In the genomic region with DNA sequence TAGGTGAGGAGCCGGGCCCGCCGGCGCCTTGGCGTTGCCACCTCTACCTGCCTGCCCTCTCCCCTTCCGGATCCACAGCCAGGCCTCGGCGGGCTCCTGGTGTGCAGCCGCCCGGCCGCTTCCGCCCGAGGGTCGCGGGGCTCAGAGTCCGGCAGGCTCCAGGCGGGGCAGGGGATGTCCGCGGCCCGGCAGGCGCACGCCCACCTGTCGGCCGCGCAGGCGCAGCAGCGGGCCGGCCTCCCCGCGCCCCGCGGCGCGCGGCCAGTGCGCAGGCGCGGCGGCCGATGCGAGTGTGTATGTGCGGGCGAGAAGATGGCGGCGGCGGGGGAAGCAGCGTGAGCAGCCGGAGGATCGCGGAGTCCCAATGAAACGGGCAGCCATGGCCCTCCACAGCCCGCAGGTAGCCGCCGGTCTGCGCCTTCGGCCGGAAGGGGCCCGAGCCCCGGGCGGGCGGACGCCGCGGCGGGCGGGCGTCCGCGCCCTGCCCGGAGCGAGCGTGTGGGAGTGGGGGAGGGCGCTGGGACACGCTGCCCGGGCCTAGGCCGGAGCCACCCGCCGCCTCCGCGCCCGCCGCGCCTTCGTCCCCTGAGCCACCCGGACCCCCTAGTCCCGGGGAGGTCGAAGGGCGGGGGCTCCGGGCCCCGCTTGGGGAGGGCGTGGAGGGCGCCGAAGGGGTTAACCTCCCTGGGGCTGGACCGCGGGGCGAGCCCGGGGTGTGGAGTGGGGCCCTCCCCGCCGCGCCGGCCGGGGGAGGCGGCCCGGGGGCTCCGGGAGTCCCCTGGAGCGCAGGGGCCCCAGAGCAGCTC, we compare ENCODE assay signal across 1 cellular context.
A peak's percentile ranks its signal among the peaks of the same experiment; 100 is the strongest.
TF ChIP-seq lines count a peak whose summit lies in the region.

TSS of gene USP10 (plus strand) at position 289 of the 806 bp plus-strand sequence. CDS start at position 380, 91 bp downstream.

TF ChIP-seq in K562, 482 proteins besides CTCF, POLR2A, EP300 and RAD21 (continued from another document and continues in another):
- TF ChIP-seq, protein P1, sequence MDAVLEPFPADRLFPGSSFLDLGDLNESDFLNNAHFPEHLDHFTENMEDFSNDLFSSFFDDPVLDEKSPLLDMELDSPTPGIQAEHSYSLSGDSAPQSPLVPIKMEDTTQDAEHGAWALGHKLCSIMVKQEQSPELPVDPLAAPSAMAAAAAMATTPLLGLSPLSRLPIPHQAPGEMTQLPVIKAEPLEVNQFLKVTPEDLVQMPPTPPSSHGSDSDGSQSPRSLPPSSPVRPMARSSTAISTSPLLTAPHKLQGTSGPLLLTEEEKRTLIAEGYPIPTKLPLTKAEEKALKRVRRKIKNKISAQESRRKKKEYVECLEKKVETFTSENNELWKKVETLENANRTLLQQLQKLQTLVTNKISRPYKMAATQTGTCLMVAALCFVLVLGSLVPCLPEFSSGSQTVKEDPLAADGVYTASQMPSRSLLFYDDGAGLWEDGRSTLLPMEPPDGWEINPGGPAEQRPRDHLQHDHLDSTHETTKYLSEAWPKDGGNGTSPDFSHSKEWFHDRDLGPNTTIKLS (IDR thresholded peaks at IDR 0.05; ENCODE audit: borderline replicate concordance, low read depth), result peak; percentile 67; the same call in 1 of the 2 replicates
- no peak; the same call in 1 of the 2 replicates for TF ChIP-seq L3MBTL2 (IDR thresholded peaks at IDR 0.05)
- TF ChIP-seq HMGN3 (IDR thresholded peaks at IDR 0.05; ENCODE audit: borderline replicate concordance, extremely low read depth, insufficient read length, low read depth, low read length), result peak; percentile 76
- peak; percentile 35 to 76; a peak in 1 of 4 replicates for TF ChIP-seq HDAC1 (IDR thresholded peaks at IDR 0.05)
- TF ChIP-seq SRSF3 (IDR thresholded peaks at IDR 0.05; ENCODE audit: insufficient read depth, low read length), result no peak
- no peak for TF ChIP-seq WHSC1 (IDR thresholded peaks at IDR 0.05; ENCODE audit: low read length)
- TF ChIP-seq, protein P2, sequence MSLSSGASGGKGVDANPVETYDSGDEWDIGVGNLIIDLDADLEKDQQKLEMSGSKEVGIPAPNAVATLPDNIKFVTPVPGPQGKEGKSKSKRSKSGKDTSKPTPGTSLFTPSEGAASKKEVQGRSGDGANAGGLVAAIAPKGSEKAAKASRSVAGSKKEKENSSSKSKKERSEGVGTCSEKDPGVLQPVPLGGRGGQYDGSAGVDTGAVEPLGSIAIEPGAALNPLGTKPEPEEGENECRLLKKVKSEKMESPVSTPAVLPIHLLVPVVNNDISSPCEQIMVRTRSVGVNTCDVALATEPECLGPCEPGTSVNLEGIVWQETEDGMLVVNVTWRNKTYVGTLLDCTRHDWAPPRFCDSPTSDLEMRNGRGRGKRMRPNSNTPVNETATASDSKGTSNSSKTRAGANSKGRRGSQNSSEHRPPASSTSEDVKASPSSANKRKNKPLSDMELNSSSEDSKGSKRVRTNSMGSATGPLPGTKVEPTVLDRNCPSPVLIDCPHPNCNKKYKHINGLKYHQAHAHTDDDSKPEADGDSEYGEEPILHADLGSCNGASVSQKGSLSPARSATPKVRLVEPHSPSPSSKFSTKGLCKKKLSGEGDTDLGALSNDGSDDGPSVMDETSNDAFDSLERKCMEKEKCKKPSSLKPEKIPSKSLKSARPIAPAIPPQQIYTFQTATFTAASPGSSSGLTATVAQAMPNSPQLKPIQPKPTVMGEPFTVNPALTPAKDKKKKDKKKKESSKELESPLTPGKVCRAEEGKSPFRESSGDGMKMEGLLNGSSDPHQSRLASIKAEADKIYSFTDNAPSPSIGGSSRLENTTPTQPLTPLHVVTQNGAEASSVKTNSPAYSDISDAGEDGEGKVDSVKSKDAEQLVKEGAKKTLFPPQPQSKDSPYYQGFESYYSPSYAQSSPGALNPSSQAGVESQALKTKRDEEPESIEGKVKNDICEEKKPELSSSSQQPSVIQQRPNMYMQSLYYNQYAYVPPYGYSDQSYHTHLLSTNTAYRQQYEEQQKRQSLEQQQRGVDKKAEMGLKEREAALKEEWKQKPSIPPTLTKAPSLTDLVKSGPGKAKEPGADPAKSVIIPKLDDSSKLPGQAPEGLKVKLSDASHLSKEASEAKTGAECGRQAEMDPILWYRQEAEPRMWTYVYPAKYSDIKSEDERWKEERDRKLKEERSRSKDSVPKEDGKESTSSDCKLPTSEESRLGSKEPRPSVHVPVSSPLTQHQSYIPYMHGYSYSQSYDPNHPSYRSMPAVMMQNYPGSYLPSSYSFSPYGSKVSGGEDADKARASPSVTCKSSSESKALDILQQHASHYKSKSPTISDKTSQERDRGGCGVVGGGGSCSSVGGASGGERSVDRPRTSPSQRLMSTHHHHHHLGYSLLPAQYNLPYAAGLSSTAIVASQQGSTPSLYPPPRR (CRISPR knock-in tag; IDR thresholded peaks at IDR 0.05; ENCODE audit: borderline replicate concordance), result no peak
- TF ChIP-seq FIP1L1 (IDR thresholded peaks at IDR 0.05; ENCODE audit: low read depth, low read length, poor library complexity, severe bottlenecking), result peak; percentile 73
- TF ChIP-seq SIN3A (IDR thresholded peaks at IDR 0.05; ENCODE audit: borderline replicate concordance in 2 of 2, control insufficient read depth in 1 of 2, low read depth in 2 of 2, low read length in 2 of 2), result peak in 1 of 2 experiments; percentile 83; a peak in 3 of 4 replicates
- no peak for TF ChIP-seq ZNF445 (CRISPR knock-in tag; IDR thresholded peaks at IDR 0.05; ENCODE audit: low read depth)
- no peak for TF ChIP-seq ZNF133 (CRISPR knock-in tag; IDR thresholded peaks at IDR 0.05)
- TF ChIP-seq ZNF224 (CRISPR knock-in tag; IDR thresholded peaks at IDR 0.05), result no peak
- TF ChIP-seq ETV6 (IDR thresholded peaks at IDR 0.05; ENCODE audit: borderline replicate concordance in 1 of 2, low read depth in 2 of 2, low read length in 1 of 2), result no peak
- TF ChIP-seq ETV6 (CRISPR knock-in tag; IDR thresholded peaks at IDR 0.05; ENCODE audit: borderline replicate concordance), result peak; percentile 47; the same call in 1 of the 2 replicates
- TF ChIP-seq, protein P3, sequence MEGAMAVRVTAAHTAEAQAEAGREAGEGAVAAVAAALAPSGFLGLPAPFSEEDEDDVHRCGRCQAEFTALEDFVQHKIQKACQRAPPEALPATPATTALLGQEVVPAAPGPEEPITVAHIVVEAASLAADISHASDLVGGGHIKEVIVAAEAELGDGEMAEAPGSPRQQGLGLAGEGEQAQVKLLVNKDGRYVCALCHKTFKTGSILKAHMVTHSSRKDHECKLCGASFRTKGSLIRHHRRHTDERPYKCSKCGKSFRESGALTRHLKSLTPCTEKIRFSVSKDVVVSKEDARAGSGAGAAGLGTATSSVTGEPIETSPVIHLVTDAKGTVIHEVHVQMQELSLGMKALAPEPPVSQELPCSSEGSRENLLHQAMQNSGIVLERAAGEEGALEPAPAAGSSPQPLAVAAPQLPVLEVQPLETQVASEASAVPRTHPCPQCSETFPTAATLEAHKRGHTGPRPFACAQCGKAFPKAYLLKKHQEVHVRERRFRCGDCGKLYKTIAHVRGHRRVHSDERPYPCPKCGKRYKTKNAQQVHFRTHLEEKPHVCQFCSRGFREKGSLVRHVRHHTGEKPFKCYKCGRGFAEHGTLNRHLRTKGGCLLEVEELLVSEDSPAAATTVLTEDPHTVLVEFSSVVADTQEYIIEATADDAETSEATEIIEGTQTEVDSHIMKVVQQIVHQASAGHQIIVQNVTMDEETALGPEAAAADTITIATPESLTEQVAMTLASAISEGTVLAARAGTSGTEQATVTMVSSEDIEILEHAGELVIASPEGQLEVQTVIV (CRISPR knock-in tag; IDR thresholded peaks at IDR 0.05; ENCODE audit: borderline replicate concordance), result no peak
- no peak for TF ChIP-seq CREBBP (IDR thresholded peaks at IDR 0.05; ENCODE audit: low read depth, low read length)
- no peak for TF ChIP-seq MCM5 (IDR thresholded peaks at IDR 0.05; ENCODE audit: low read depth)
- TF ChIP-seq, protein P4, sequence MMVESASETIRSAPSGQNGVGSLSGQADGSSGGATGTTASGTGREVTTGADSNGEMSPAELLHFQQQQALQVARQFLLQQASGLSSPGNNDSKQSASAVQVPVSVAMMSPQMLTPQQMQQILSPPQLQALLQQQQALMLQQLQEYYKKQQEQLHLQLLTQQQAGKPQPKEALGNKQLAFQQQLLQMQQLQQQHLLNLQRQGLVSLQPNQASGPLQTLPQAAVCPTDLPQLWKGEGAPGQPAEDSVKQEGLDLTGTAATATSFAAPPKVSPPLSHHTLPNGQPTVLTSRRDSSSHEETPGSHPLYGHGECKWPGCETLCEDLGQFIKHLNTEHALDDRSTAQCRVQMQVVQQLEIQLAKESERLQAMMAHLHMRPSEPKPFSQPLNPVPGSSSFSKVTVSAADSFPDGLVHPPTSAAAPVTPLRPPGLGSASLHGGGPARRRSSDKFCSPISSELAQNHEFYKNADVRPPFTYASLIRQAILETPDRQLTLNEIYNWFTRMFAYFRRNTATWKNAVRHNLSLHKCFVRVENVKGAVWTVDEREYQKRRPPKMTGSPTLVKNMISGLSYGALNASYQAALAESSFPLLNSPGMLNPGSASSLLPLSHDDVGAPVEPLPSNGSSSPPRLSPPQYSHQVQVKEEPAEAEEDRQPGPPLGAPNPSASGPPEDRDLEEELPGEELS (CRISPR knock-in tag; IDR thresholded peaks at IDR 0.05; ENCODE audit: borderline replicate concordance), result peak; percentile 83; the same call in 1 of the 2 replicates
- TF ChIP-seq SAFB (IDR thresholded peaks at IDR 0.05; ENCODE audit: borderline replicate concordance, low read depth, low read length), result 0 out of 2 replicates have a peak, but pooled peaks have one; percentile 41
- no peak for TF ChIP-seq SRSF1 (IDR thresholded peaks at IDR 0.05; ENCODE audit: low read depth, low read length)
- TF ChIP-seq COPS2 (conservative IDR thresholded peaks at IDR 0.05), result no peak
- TF ChIP-seq GATAD2B (IDR thresholded peaks at IDR 0.05; ENCODE audit: borderline replicate concordance), result peak; percentile 93
- TF ChIP-seq ILK (tag; IDR thresholded peaks at IDR 0.05; ENCODE audit: borderline replicate concordance, low read depth), result no peak
- no peak for TF ChIP-seq PML (IDR thresholded peaks at IDR 0.05; ENCODE audit: low read length)
- no peak for TF ChIP-seq SIX5 (IDR thresholded peaks at IDR 0.05; ENCODE audit: borderline replicate concordance in 1 of 2, insufficient read depth in 1 of 2, low read depth in 1 of 2, low read length in 2 of 2)
- no peak for TF ChIP-seq ZFPM2 (CRISPR knock-in tag; IDR thresholded peaks at IDR 0.05)
- TF ChIP-seq, protein P5, sequence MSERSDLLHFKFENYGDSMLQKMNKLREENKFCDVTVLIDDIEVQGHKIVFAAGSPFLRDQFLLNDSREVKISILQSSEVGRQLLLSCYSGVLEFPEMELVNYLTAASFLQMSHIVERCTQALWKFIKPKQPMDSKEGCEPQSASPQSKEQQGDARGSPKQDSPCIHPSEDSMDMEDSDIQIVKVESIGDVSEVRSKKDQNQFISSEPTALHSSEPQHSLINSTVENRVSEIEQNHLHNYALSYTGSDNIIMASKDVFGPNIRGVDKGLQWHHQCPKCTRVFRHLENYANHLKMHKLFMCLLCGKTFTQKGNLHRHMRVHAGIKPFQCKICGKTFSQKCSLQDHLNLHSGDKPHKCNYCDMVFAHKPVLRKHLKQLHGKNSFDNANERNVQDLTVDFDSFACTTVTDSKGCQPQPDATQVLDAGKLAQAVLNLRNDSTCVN (CRISPR knock-in tag; IDR thresholded peaks at IDR 0.05), result no peak
- TF ChIP-seq HOXB6 (CRISPR knock-in tag; IDR thresholded peaks at IDR 0.05; ENCODE audit: borderline replicate concordance), result no peak
- TF ChIP-seq GATA2 (CRISPR knock-in tag; IDR thresholded peaks at IDR 0.05), result no peak
- TF ChIP-seq, protein P6, sequence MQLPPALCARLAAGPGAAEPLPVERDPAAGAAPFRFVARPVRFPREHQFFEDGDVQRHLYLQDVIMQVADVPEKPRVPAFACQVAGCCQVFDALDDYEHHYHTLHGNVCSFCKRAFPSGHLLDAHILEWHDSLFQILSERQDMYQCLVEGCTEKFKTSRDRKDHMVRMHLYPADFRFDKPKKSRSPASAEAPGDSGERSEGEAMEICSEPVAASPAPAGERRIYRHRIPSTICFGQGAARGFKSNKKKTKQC (CRISPR knock-in tag; IDR thresholded peaks at IDR 0.05), result no peak; the same call in 1 of the 2 replicates
- TF ChIP-seq SIN3B (IDR thresholded peaks at IDR 0.05; ENCODE audit: low read depth), result peak; percentile 70
- no peak for TF ChIP-seq XRCC3 (IDR thresholded peaks at IDR 0.05)
- TF ChIP-seq NONO (IDR thresholded peaks at IDR 0.05; ENCODE audit: low read depth in 2 of 2, low read length in 1 of 2), result peak in 1 of 2 experiments; percentile 52; a peak in 2 of 4 replicates
- TF ChIP-seq CBX3 (IDR thresholded peaks at IDR 0.05; ENCODE audit: borderline replicate concordance in 1 of 2, low read length in 2 of 2), result no peak
- TF ChIP-seq GABPB1 (CRISPR knock-in tag; IDR thresholded peaks at IDR 0.05), result peak; percentile 63; the same call in 1 of the 2 replicates
- TF ChIP-seq CSDE1 (IDR thresholded peaks at IDR 0.05), result no peak
- no peak for TF ChIP-seq FOXJ3 (CRISPR knock-in tag; IDR thresholded peaks at IDR 0.05)
- no peak for TF ChIP-seq BRF2 (IDR thresholded peaks at IDR 0.05; ENCODE audit: borderline replicate concordance, insufficient read depth, insufficient read length)
- TF ChIP-seq SMAD4 (CRISPR knock-in tag; conservative IDR thresholded peaks at IDR 0.05), result no peak; the same call in 1 of the 2 replicates
- TF ChIP-seq NFRKB (IDR thresholded peaks at IDR 0.05; ENCODE audit: low read depth), result no peak
- no peak for TF ChIP-seq SMARCB1 (IDR thresholded peaks at IDR 0.05; ENCODE audit: insufficient read length, low read depth)
- no peak for TF ChIP-seq ELF1 (tag; IDR thresholded peaks at IDR 0.05)
- no peak for TF ChIP-seq DPF2 (IDR thresholded peaks at IDR 0.05)
